Comparison of ENCODE assay signal across 26 cellular contexts in genomic region chr1:108574008-108574407, GRCh38. TPM values are rescaled to one million over a fixed set of nuclear protein-coding genes. Genes with fewer than 3 reads are reported as not detected.
A peak's percentile ranks its signal among the peaks of the same experiment; 100 is the strongest.
DNase-seq lines count a peak whose midpoint lies in the region; ATAC-seq, FAIRE-seq and TF ChIP-seq lines count a peak whose summit lies in the region.
"Had no signal": no experiment of that assay in that cellular context is flagged by ENCODE, and none has a peak within 500 bp of the region (broad histone marks: within the 10 kb centered on the region; RNA-seq: fewer than 3 reads in every experiment).

No MANE protein-coding gene starts in this region.

- H3K27ac Mint-ChIP-seq in osteocyte (ENCODE audit: unreplicated experiment): peak overlapping the region; percentile 93
- H3K27ac Mint-ChIP-seq: CD14-positive monocyte had no signal

- DNase-seq in H54 (ENCODE audit: insufficient read length, low spot score) (no peak), osteocyte (ENCODE audit: extremely low spot score, unreplicated experiment) (no peak), stomach (no peak)
- DNase-seq: 8988T; ACHN; BE2C; C1 segment of cervical spinal cord; CD4-positive, alpha-beta memory T cell; CD4-positive, CD25-positive, alpha-beta regulatory T cell; CD8-positive, alpha-beta memory T cell; COR-L47; DMS 273 treated with DMSO at 0.1 percent for 48 hours; DMS153; DMS53; DMS79; DND-41; EL; GDM1 had no signal

- no peak for TF ChIP-seq EP300 in stomach (IDR thresholded peaks at IDR 0.05)

- H3K9me3 ChIP-seq in HEK293 (ENCODE audit: control insufficient read depth, insufficient read depth, low read depth, low read length): no peaks in the 10 kb centered on the region
- H3K9me3 ChIP-seq in stomach: no peaks in the 10 kb centered on the region
- H3K9me3 ChIP-seq: BE2C had no signal

- no peaks in the 10 kb centered on the region for H3K36me3 Mint-ChIP-seq in osteocyte (ENCODE audit: unreplicated experiment)
- H3K36me3 Mint-ChIP-seq: CD4-positive, CD25-positive, alpha-beta regulatory T cell had no signal

- H3K27me3 ChIP-seq in stomach: no peaks in the 10 kb centered on the region
- H3K27me3 ChIP-seq: BE2C, BLaER1 had no signal

- H3K9me3 Mint-ChIP-seq in osteocyte (ENCODE audit: unreplicated experiment): no peaks in the 10 kb centered on the region

- H3K27ac ChIP-seq in HEK293 (ENCODE audit: extremely low read depth, low read depth, low read length): no peak overlapping the region
- no peak overlapping the region for H3K27ac ChIP-seq in stomach
- H3K27ac ChIP-seq: BLaER1 had no signal

- no peak for TF ChIP-seq POLR2A in H54 (IDR thresholded peaks at IDR 0.05; ENCODE audit: low read depth, low read length)
- TF ChIP-seq POLR2A in stomach (IDR thresholded peaks at IDR 0.05): no peak

- H3K4me1 Mint-ChIP-seq in osteocyte (ENCODE audit: unreplicated experiment): peaks cover 18% of the 10 kb centered on the region

- no peak for ATAC-seq in GM19463 (IDR thresholded peaks at IDR 0.05; ENCODE audit: unreplicated experiment)
- ATAC-seq: GM12878 had no signal

- intact Hi-C loops in stomach (cut with DNase I; ENCODE audit: low total_unique reads): no loop called here

- POLR2A ChIA-PET in HEK293 (lab: Yijun Ruan, JAX): no interaction called here

- H3K36me3 ChIP-seq in HEK293 (ENCODE audit: control insufficient read depth in 2 of 2, insufficient read depth in 1 of 2, low read length in 2 of 2): no peaks in the 10 kb centered on the region
- H3K36me3 ChIP-seq in stomach: no peaks in the 10 kb centered on the region
- H3K36me3 ChIP-seq: BE2C had no signal

- H3K4me1 ChIP-seq in HEK293 (ENCODE audit: control insufficient read depth, insufficient read depth, low read length) (no peaks in the 10 kb centered on the region), stomach (peaks cover 0 to 18% (median 2%) of the 10 kb centered on the region in 4 donors)
- H3K4me1 ChIP-seq: BE2C had no signal

- CTCF ChIA-PET in HEK293 (lab: Yijun Ruan, JAX): no interaction called here

- no peak overlapping the region for H3K4me3 Mint-ChIP-seq in osteocyte (ENCODE audit: unreplicated experiment)
- H3K4me3 Mint-ChIP-seq: CD14-positive monocyte; CD4-positive, alpha-beta memory T cell; CD4-positive, CD25-positive, alpha-beta regulatory T cell; CD8-positive, alpha-beta memory T cell had no signal

- H3K4me3 ChIP-seq in HEK293 (ENCODE audit: low read depth, low read length): no peak overlapping the region
- H3K4me3 ChIP-seq in stomach: no peak overlapping the region
- H3K4me3 ChIP-seq: BLaER1, GM12878 had no signal

- FAIRE-seq in H54 (lab: Jason Lieb, UNC): peak; percentile 41
- FAIRE-seq: A204.1, GM12878, GM12892, GM18507 had no signal

- TF ChIP-seq CTCF in HEK293 (tag by site-specific recombination; IDR thresholded peaks at IDR 0.05) (no peak), osteocyte (IDR thresholded peaks at IDR 0.05) (no peak), stomach (IDR thresholded peaks at IDR 0.05) (no peak)

- H3K27me3 Mint-ChIP-seq in osteocyte (ENCODE audit: unreplicated experiment): no peaks in the 10 kb centered on the region
- H3K27me3 Mint-ChIP-seq: CD4-positive, alpha-beta memory T cell; CD4-positive, CD25-positive, alpha-beta regulatory T cell; CD8-positive, alpha-beta memory T cell had no signal

TF ChIP-seq in HEK293, 187 proteins besides CTCF, POLR2A, EP300 and RAD21:
- TF ChIP-seq ZSCAN16 (tag by site-specific recombination; IDR thresholded peaks at IDR 0.05): no peak
- no peak for TF ChIP-seq ZNF596 (tag by site-specific recombination; IDR thresholded peaks at IDR 0.05)
- TF ChIP-seq ZNF146 (tag by site-specific recombination; IDR thresholded peaks at IDR 0.05): peak; percentile 58

RNA-seq across cellular contexts. Expression of gene EEIG2, which starts 14.1 kb away (rescaled TPM):
- 12.9 and 13.3 TPM in 2 replicates for total RNA-seq in osteocyte
- 10 to 100 TPM in 3 of 5 donors, 1 to 10 TPM in 2; 4.7 to 33.2 (median 11.0) TPM for total RNA-seq in stomach
- polyA plus RNA-seq in stomach: 10 to 100 TPM in 1 of 3 donors, 1 to 10 TPM in 2; 3.1 to 11.9 (median 8.3) TPM
